2 cellular contexts compared by ENCODE assay signal in the genomic region with DNA sequence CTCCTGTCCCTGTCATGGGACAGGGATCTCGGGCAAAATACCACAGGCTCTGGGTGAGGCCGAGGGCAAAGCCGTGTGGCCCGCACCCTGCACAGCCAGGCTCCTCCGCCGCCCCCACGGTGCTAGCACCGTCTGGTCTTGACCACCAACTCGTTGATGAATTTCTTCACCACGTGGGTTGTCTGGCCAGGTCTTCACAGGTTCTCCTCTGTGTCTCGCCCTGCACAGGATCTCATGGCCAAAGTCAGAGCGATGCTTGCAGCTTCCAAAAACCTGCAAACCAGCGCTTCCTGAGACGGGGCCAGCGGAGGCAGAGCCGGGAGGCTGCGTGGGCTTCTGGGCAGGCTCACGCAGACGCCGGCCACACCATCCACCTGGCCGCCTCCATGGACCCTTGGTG.
TF ChIP-seq lines count a peak whose summit lies in the region.

No MANE protein-coding gene starts in this region.

TF ChIP-seq in GM23338, 12 proteins besides CTCF, POLR2A, EP300 and RAD21 (continued from another document):
- TF ChIP-seq, protein P1, sequence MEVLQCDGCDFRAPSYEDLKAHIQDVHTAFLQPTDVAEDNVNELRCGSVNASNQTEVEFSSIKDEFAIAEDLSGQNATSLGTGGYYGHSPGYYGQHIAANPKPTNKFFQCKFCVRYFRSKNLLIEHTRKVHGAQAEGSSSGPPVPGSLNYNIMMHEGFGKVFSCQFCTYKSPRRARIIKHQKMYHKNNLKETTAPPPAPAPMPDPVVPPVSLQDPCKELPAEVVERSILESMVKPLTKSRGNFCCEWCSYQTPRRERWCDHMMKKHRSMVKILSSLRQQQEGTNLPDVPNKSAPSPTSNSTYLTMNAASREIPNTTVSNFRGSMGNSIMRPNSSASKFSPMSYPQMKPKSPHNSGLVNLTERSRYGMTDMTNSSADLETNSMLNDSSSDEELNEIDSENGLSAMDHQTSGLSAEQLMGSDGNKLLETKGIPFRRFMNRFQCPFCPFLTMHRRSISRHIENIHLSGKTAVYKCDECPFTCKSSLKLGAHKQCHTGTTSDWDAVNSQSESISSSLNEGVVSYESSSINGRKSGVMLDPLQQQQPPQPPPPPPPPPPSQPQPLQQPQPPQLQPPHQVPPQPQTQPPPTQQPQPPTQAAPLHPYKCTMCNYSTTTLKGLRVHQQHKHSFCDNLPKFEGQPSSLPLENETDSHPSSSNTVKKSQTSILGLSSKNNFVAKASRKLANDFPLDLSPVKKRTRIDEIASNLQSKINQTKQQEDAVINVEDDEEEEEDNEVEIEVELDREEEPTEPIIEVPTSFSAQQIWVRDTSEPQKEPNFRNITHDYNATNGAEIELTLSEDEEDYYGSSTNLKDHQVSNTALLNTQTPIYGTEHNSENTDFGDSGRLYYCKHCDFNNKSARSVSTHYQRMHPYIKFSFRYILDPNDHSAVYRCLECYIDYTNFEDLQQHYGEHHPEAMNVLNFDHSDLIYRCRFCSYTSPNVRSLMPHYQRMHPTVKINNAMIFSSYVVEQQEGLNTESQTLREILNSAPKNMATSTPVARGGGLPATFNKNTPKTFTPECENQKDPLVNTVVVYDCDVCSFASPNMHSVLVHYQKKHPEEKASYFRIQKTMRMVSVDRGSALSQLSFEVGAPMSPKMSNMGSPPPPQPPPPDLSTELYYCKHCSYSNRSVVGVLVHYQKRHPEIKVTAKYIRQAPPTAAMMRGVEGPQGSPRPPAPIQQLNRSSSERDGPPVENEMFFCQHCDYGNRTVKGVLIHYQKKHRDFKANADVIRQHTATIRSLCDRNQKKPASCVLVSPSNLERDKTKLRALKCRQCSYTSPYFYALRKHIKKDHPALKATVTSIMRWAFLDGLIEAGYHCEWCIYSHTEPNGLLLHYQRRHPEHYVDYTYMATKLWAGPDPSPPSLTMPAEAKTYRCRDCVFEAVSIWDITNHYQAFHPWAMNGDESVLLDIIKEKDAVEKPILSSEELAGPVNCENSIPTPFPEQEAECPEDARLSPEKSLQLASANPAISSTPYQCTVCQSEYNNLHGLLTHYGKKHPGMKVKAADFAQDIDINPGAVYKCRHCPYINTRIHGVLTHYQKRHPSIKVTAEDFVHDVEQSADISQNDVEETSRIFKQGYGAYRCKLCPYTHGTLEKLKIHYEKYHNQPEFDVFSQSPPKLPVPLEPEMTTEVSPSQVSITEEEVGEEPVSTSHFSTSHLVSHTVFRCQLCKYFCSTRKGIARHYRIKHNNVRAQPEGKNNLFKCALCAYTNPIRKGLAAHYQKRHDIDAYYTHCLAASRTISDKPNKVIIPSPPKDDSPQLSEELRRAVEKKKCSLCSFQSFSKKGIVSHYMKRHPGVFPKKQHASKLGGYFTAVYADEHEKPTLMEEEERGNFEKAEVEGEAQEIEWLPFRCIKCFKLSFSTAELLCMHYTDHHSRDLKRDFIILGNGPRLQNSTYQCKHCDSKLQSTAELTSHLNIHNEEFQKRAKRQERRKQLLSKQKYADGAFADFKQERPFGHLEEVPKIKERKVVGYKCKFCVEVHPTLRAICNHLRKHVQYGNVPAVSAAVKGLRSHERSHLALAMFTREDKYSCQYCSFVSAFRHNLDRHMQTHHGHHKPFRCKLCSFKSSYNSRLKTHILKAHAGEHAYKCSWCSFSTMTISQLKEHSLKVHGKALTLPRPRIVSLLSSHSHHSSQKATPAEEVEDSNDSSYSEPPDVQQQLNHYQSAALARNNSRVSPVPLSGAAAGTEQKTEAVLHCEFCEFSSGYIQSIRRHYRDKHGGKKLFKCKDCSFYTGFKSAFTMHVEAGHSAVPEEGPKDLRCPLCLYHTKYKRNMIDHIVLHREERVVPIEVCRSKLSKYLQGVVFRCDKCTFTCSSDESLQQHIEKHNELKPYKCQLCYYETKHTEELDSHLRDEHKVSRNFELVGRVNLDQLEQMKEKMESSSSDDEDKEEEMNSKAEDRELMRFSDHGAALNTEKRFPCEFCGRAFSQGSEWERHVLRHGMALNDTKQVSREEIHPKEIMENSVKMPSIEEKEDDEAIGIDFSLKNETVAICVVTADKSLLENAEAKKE (CRISPR knock-in tag; IDR thresholded peaks at IDR 0.05), result no peak

TF ChIP-seq in WTC11, 78 proteins besides CTCF, POLR2A, EP300 and RAD21 (continued from another document):
- TF ChIP-seq, protein P2, sequence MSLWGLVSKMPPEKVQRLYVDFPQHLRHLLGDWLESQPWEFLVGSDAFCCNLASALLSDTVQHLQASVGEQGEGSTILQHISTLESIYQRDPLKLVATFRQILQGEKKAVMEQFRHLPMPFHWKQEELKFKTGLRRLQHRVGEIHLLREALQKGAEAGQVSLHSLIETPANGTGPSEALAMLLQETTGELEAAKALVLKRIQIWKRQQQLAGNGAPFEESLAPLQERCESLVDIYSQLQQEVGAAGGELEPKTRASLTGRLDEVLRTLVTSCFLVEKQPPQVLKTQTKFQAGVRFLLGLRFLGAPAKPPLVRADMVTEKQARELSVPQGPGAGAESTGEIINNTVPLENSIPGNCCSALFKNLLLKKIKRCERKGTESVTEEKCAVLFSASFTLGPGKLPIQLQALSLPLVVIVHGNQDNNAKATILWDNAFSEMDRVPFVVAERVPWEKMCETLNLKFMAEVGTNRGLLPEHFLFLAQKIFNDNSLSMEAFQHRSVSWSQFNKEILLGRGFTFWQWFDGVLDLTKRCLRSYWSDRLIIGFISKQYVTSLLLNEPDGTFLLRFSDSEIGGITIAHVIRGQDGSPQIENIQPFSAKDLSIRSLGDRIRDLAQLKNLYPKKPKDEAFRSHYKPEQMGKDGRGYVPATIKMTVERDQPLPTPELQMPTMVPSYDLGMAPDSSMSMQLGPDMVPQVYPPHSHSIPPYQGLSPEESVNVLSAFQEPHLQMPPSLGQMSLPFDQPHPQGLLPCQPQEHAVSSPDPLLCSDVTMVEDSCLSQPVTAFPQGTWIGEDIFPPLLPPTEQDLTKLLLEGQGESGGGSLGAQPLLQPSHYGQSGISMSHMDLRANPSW (CRISPR knock-in tag; conservative IDR thresholded peaks at IDR 0.05; ENCODE audit: low read depth), result no peak
- TF ChIP-seq FOXP1 (CRISPR knock-in tag; IDR thresholded peaks at IDR 0.05; ENCODE audit: borderline replicate concordance) (no peak), ZNF423 (CRISPR knock-in tag; IDR thresholded peaks at IDR 0.05) (no peak), ZNF232 (CRISPR knock-in tag; IDR thresholded peaks at IDR 0.05) (no peak), ETV6 (CRISPR knock-in tag; IDR thresholded peaks at IDR 0.05) (no peak), ZMAT4 (CRISPR knock-in tag; IDR thresholded peaks at IDR 0.05) (no peak)
